ENCODE assay signal across 8 cellular contexts in genomic region chr22:24805790-24806662, GRCh38. TPM values are rescaled to one million over a fixed set of nuclear protein-coding genes. Genes with fewer than 3 reads are reported as not detected.
DNase-seq lines count a peak whose midpoint lies in the region; ATAC-seq and TF ChIP-seq lines count a peak whose summit lies in the region.

Gene SGSM1 (plus strand): TSS chr22:24806211. CDS start chr22:24806326, 115 bp downstream.

- ATAC-seq in HG02973 (IDR thresholded peaks at IDR 0.05; ENCODE audit: unreplicated experiment) (peak; percentile 59), GM18520 (IDR thresholded peaks at IDR 0.05; ENCODE audit: unreplicated experiment) (no peak)

- H3K4me1 Mint-ChIP-seq in Calu3 (ENCODE audit: low read depth, unreplicated experiment) (no peaks in the 10 kb centered on the region), endothelial cell (ENCODE audit: unreplicated experiment) (peaks cover 17% of the 10 kb centered on the region)

- H3K4me3 Mint-ChIP-seq in Calu3 (ENCODE audit: low read depth, unreplicated experiment): peak within 1 kb of the TSS; percentile 55
- peak within 1 kb of the TSS; percentile 82 for H3K4me3 Mint-ChIP-seq in endothelial cell (ENCODE audit: unreplicated experiment)

- CTCF ChIA-PET in Calu3 (lab: Charles Lee): interaction anchor here (0.6 to 1.0 kb wide), 7 partner anchors 34 to 283 kb away, joined by 3 to 10 read pairs (median 4); no protein-coding TSS in a partner anchor

- TF ChIP-seq CTCF in Calu3 (IDR thresholded peaks at IDR 0.05; ENCODE audit: unreplicated experiment) (no peak), endothelial cell (IDR thresholded peaks at IDR 0.05; ENCODE audit: unreplicated experiment) (no peak)

- H3K27ac Mint-ChIP-seq in Calu3 (ENCODE audit: unreplicated experiment): no peak within 1 kb of the TSS
- no peak within 1 kb of the TSS for H3K27ac Mint-ChIP-seq in endothelial cell (ENCODE audit: unreplicated experiment)

- H3K27me3 Mint-ChIP-seq in Calu3 (ENCODE audit: unreplicated experiment) (peaks cover 61% of the 10 kb centered on the region), endothelial cell (ENCODE audit: unreplicated experiment) (peaks cover 9% of the 10 kb centered on the region)

- no TSS peak for BruUV-seq in Calu3 (replicated peaks; lab: Mats Ljungman, UMichigan)

- intact Hi-C loops in Calu3 (cut with micrococcal nuclease; ENCODE audit: unreplicated experiment): no loop called here

- DNase-seq in Calu3: peak; percentile 90
- peak; percentile 61 for DNase-seq in NOMO-1 treated with DMSO at 0.1 percent for 48 hours (lab: John Stamatoyannopoulos, UW; ENCODE audit: unreplicated experiment)
- peak; percentile 69 for DNase-seq in activated CD8-positive, alpha-beta memory T cell treated with anti-CD3 and anti-CD28 coated beads, Interleukin-2, amount 50 U/mL, for 4 hours
- DNase-seq in endothelial cell (ENCODE audit: low spot score): peak; percentile 88
- DNase-seq in midbrain (lab: John Stamatoyannopoulos, UW): peak; percentile 77
- DNase-seq in stimulated activated CD8-positive, alpha-beta memory T cell treated with anti-CD3 and anti-CD28 coated beads, Interleukin-15, amount 100 ng/mL, for 4 hours (ENCODE audit: low read depth in 2 of 2): peak; percentile 24 to 53

- no peaks in the 10 kb centered on the region for H3K36me3 Mint-ChIP-seq in Calu3 (ENCODE audit: insufficient read depth, unreplicated experiment)
- H3K36me3 Mint-ChIP-seq in endothelial cell (ENCODE audit: low read depth, unreplicated experiment): no peaks in the 10 kb centered on the region

- H3K9me3 Mint-ChIP-seq in Calu3 (ENCODE audit: low read depth, unreplicated experiment): no peaks in the 10 kb centered on the region
- H3K9me3 Mint-ChIP-seq in endothelial cell (ENCODE audit: unreplicated experiment): no peaks in the 10 kb centered on the region

RNA-seq across cellular contexts. Expression of gene SGSM1, which starts in this region (rescaled TPM):
- 0.07 and 0.20 TPM in 2 replicates for total RNA-seq in Calu3 (2022)
- total RNA-seq in endothelial cell (ENCODE audit: unreplicated experiment): 2.4 TPM

Comparison
In these comparisons a context has a peak if more than half of its experiments do, and no peak if none do; other contexts are left out.
1. Peak in DNase-seq in Calu3; RNA of the gene not detected or under 1 TPM.
2. DNase-seq: peak in every context shown above with its lines; median percentile 90 in Calu3; 88 in endothelial cell; 77 in midbrain; 69 in activated CD8-positive, alpha-beta memory T cell treated with anti-CD3 and anti-CD28 coated beads, Interleukin-2, amount 50 U/mL, for 4 hours; 61 in NOMO-1 treated with DMSO at 0.1 percent for 48 hours; 38 in stimulated activated CD8-positive, alpha-beta memory T cell treated with anti-CD3 and anti-CD28 coated beads, Interleukin-15, amount 100 ng/mL, for 4 hours.